Comparison of ENCODE assay signal across 14 cellular contexts in genomic region chr14:68449565-68450295, GRCh38.
DNase-seq lines count a peak whose midpoint lies in the region; ATAC-seq and TF ChIP-seq lines count a peak whose summit lies in the region.
"Had no signal": no experiment of that assay in that cellular context is flagged by ENCODE, and none has a peak within 500 bp of the region (broad histone marks: within the 10 kb centered on the region; RNA-seq: fewer than 3 reads in every experiment).

No MANE protein-coding gene starts in this region.

- H3K4me3 Mint-ChIP-seq in glutamatergic neuron (ENCODE audit: unreplicated experiment) (no peak overlapping the region), Calu3 (ENCODE audit: low read depth, unreplicated experiment) (no peak overlapping the region)

- H3K27ac Mint-ChIP-seq in glutamatergic neuron (ENCODE audit: unreplicated experiment) (no peak overlapping the region), Calu3 (ENCODE audit: unreplicated experiment) (no peak overlapping the region)
- H3K27ac Mint-ChIP-seq: activated T-helper 2 cell treated with anti-CD3 and anti-CD28 coated beads, Interferon-gamma antibody, Interleukin-2, Interleukin-4, amounts not matched to agents 10 μg/mL and 5 μg/mL and 100 μg/mL, durations not matched to agents 14 hours and 24 hours and 36 hours had no signal

- H3K4me2 ChIP-seq in BLaER1 treated with 17β-estradiol and CSF1 and Interleukin-3, amounts not matched to agents 10 nM and 100 nM: peak overlapping the region; percentile 43 to 97 (median 77)

- peaks cover 0 to 5% (median 0%) of the 10 kb centered on the region in 11 experiments; a peak in 5 of 22 replicates for H3K36me3 ChIP-seq in BLaER1 treated with 17β-estradiol and CSF1 and Interleukin-3, amounts not matched to agents 10 nM and 100 nM
- no peaks in the 10 kb centered on the region for H3K36me3 ChIP-seq in rectal smooth muscle tissue (ENCODE audit: control insufficient read depth, insufficient read depth, low read length)

- H3K4me3 ChIP-seq in BLaER1 treated with 17β-estradiol and CSF1 and Interleukin-3, amounts not matched to agents 10 nM and 100 nM: peak overlapping the region in 2 of 10 experiments; percentile 2 to 29; a peak in 2 of 20 replicates
- no peak overlapping the region for H3K4me3 ChIP-seq in rectal smooth muscle tissue (ENCODE audit: low read length)

- no peaks in the 10 kb centered on the region for H3K27me3 ChIP-seq in BLaER1 treated with 17β-estradiol and CSF1 and Interleukin-3, amounts not matched to agents 10 nM and 100 nM
- H3K27me3 ChIP-seq in rectal smooth muscle tissue (ENCODE audit: control insufficient read depth, insufficient read depth, low read length): no peaks in the 10 kb centered on the region

- H3K9ac ChIP-seq in BLaER1 treated with 17β-estradiol and CSF1 and Interleukin-3, amounts not matched to agents 10 nM and 100 nM: peak overlapping the region; percentile 20 to 91 (median 76); a peak in 20 of 22 replicates
- no peak overlapping the region for H3K9ac ChIP-seq in rectal smooth muscle tissue (ENCODE audit: low read length)

- H3K9me3 ChIP-seq in BLaER1 treated with 17β-estradiol and CSF1 and Interleukin-3, amounts not matched to agents 10 nM and 100 nM (replicated peaks in 1 of 11): peaks cover 5 to 12% (median 7%) of the 10 kb centered on the region in 11 experiments

- no TSS peak for BruUV-seq in Calu3 (replicated peaks; lab: Mats Ljungman, UMichigan)

- intact Hi-C loops in Calu3 (cut with micrococcal nuclease; ENCODE audit: unreplicated experiment): no loop called here

- H3K4me1 ChIP-seq in BLaER1 treated with 17β-estradiol and CSF1 and Interleukin-3, amounts not matched to agents 10 nM and 100 nM: peaks cover 58 to 100% (median 84%) of the 10 kb centered on the region in 10 experiments
- peaks cover 31% of the 10 kb centered on the region for H3K4me1 ChIP-seq in rectal smooth muscle tissue (ENCODE audit: control insufficient read depth, insufficient read depth, low read length)

- DNase-seq in NCI-H69 (lab: John Stamatoyannopoulos, UW): peak; percentile 22
- DNase-seq in glutamatergic neuron: peak; percentile 58
- DNase-seq in stimulated activated CD4-positive, alpha-beta T cell treated with anti-CD3 and anti-CD28 coated beads, Interleukin-2, amount 100 ng/mL, for 24 hours: no peak
- DNase-seq in Calu3: no peak
- DNase-seq: activated CD4-positive, alpha-beta T cell treated with anti-CD3 and anti-CD28 coated beads for 1 hour; EL; hypothalamus; NCI-H748 treated with DMSO at 0.1 percent for 48 hours had no signal

- H3K4me1 Mint-ChIP-seq in glutamatergic neuron (ENCODE audit: low read depth, unreplicated experiment) (peaks cover 11% of the 10 kb centered on the region), Calu3 (ENCODE audit: low read depth, unreplicated experiment) (peaks cover 15% of the 10 kb centered on the region)

- TF ChIP-seq CTCF in glutamatergic neuron (IDR thresholded peaks at IDR 0.05; ENCODE audit: partially characterized antibody, unreplicated experiment) (no peak), Calu3 (IDR thresholded peaks at IDR 0.05; ENCODE audit: unreplicated experiment) (no peak)

- H3K9me3 Mint-ChIP-seq in glutamatergic neuron (ENCODE audit: unreplicated experiment) (no peaks in the 10 kb centered on the region), Calu3 (ENCODE audit: low read depth, unreplicated experiment) (peaks cover 3% of the 10 kb centered on the region)
- H3K9me3 Mint-ChIP-seq: activated T-helper 2 cell treated with anti-CD3 and anti-CD28 coated beads, Interferon-gamma antibody, Interleukin-2, Interleukin-4, amounts not matched to agents 10 μg/mL and 5 μg/mL and 100 μg/mL, durations not matched to agents 14 hours and 24 hours and 36 hours had no signal

- peak overlapping the region; percentile 1 to 98 (median 90); a peak in 21 of 22 replicates for H3K27ac ChIP-seq in BLaER1 treated with 17β-estradiol and CSF1 and Interleukin-3, amounts not matched to agents 10 nM and 100 nM
- peak overlapping the region; percentile 88 for H3K27ac ChIP-seq in rectal smooth muscle tissue (ENCODE audit: low read depth, low read length)

- ATAC-seq in HG02973 (IDR thresholded peaks at IDR 0.05; ENCODE audit: unreplicated experiment): no peak
- no peak for ATAC-seq in GM21737 (IDR thresholded peaks at IDR 0.05; ENCODE audit: unreplicated experiment)
- ATAC-seq: right cardiac atrium had no signal

- CTCF ChIA-PET in Calu3 (lab: Charles Lee): interaction anchor here (0.6 to 1.2 kb wide), 3 partner anchors 9 to 114 kb away, joined by 4 to 8 read pairs (median 4); no protein-coding TSS in a partner anchor

- no peaks in the 10 kb centered on the region for H3K36me3 Mint-ChIP-seq in glutamatergic neuron (ENCODE audit: unreplicated experiment)
- H3K36me3 Mint-ChIP-seq in Calu3 (ENCODE audit: insufficient read depth, unreplicated experiment): no peaks in the 10 kb centered on the region

- H3K27me3 Mint-ChIP-seq in glutamatergic neuron (ENCODE audit: unreplicated experiment) (no peaks in the 10 kb centered on the region), Calu3 (ENCODE audit: unreplicated experiment) (no peaks in the 10 kb centered on the region)

- H4K20me1 ChIP-seq in BLaER1 treated with 17β-estradiol and CSF1 and Interleukin-3, amounts not matched to agents 10 nM and 100 nM: no peaks in the 10 kb centered on the region

Comparison
In these comparisons a context has a peak if more than half of its experiments do, and no peak if none do; other contexts are left out.
1. DNase-seq: peak in NCI-H69 (single experiment) and glutamatergic neuron (single experiment); none in stimulated activated CD4-positive, alpha-beta T cell treated with anti-CD3 and anti-CD28 coated beads, Interleukin-2, amount 100 ng/mL, for 24 hours (0 of 2) and Calu3 (single experiment).